In the genomic region with DNA sequence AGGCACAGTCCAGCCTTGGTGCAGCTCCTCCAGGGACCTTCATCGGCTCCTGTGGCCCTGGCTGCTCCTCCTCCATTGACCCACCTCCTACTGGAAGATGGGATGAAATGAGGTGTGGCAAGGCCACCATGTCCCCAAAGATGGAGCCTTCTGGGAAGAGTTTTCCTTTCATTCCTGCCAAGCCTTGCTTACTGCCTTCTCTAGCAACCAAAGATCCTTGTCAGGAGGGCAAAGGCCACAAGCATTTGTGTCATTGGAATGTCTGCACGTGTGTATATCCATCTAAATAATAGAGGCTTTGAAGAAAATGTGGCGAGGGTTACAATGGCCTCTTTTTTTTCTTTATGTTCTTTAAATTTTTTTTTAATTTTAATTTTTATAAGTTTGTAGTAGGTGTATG, we compare ENCODE assay signal across 25 cellular contexts.
DNase-seq lines count a peak whose midpoint lies in the region; ATAC-seq and TF ChIP-seq lines count a peak whose summit lies in the region.
"Had no signal": no experiment of that assay in that cellular context is flagged by ENCODE, and none has a peak within 500 bp of the region (broad histone marks: within the 10 kb centered on the region; RNA-seq: fewer than 3 reads in every experiment).

No MANE protein-coding gene starts in this region.

- peaks cover 28% of the 10 kb centered on the region for H3K4me1 ChIP-seq in ACC112 (ENCODE audit: control insufficient read depth, insufficient read depth, low read length, unreplicated experiment)
- no peaks in the 10 kb centered on the region for H3K4me1 ChIP-seq in breast epithelium
- no peaks in the 10 kb centered on the region for H3K4me1 ChIP-seq in HAP-1
- H3K4me1 ChIP-seq: esophagus muscularis mucosa, gastroesophageal sphincter, lower lobe of right lung had no signal

- H3K36me3 Mint-ChIP-seq in osteocyte (ENCODE audit: unreplicated experiment) = peaks cover 18% of the 10 kb centered on the region
- H3K36me3 Mint-ChIP-seq: activated naive CD8-positive, alpha-beta T cell had no signal

- in situ Hi-C loops in HAP-1 (cut with MboI; ENCODE audit: low sequenced_read_pairs) = no loop called here

- peak; percentile 67 for DNase-seq in M059J (ENCODE audit: low read depth)
- DNase-seq in breast epithelium (ENCODE audit: low spot score in 2 of 2) = peak in 1 of 2 donors; percentile 37
- no peak for DNase-seq in osteocyte (ENCODE audit: extremely low spot score, unreplicated experiment)
- no peak for DNase-seq in activated gamma-delta T cell (lab: John Stamatoyannopoulos, UW)
- no peak for DNase-seq in HAP-1 (ENCODE audit: low spot score in 2 of 2)
- DNase-seq in DMS153 treated with DMSO at 0.1 percent for 48 hours (lab: John Stamatoyannopoulos, UW; ENCODE audit: unreplicated experiment) = no peak
- DNase-seq: 8988T; activated CD4-positive, alpha-beta T cell treated with anti-CD3 and anti-CD28 coated beads, Interleukin-2, amount 10 ng/mL, durations not matched to agents 24 days and 14 days; effector memory CD8-positive, alpha-beta T cell; H9; Kasumi-1; lower lobe of right lung; NCI-H1048; NCI-H2029; stimulated activated CD4-positive, alpha-beta T cell treated with anti-CD3 and anti-CD28 coated beads, Interleukin-12 subunit alpha, Interleukin-12 subunit beta, amount 100 ng/mL, for 4 hours; stimulated activated CD4-positive, alpha-beta T cell treated with anti-CD3 and anti-CD28 coated beads, Interleukin-4, amount 100 ng/mL, for 4 hours; T-helper 17 cell had no signal

- no peaks in the 10 kb centered on the region for H3K79me2 ChIP-seq in ACC112 (ENCODE audit: control insufficient read depth, insufficient read depth, low read length, unreplicated experiment)

- no peak for TF ChIP-seq CTCF in breast epithelium (IDR thresholded peaks at IDR 0.05)
- TF ChIP-seq CTCF in osteocyte (IDR thresholded peaks at IDR 0.05) = no peak

- peak overlapping the region; percentile 98 for H3K27ac Mint-ChIP-seq in osteocyte (ENCODE audit: unreplicated experiment)
- H3K27ac Mint-ChIP-seq: activated CD4-positive, alpha-beta T cell treated with anti-CD3 and anti-CD28 coated beads, Interleukin-2, amount 10 ng/mL, durations not matched to agents 24 days and 14 days; activated naive CD8-positive, alpha-beta T cell; effector memory CD8-positive, alpha-beta T cell; H9; stimulated activated naive CD8-positive, alpha-beta T cell treated with anti-CD3 and anti-CD28 coated beads, Interleukin-15, Interleukin-2, amounts not matched to agents 100 ng/mL and 50 ng/mL, for 24 hours; T-helper 17 cell had no signal

- H3K27me3 ChIP-seq in ACC112 (ENCODE audit: insufficient read depth, low read length) (no peaks in the 10 kb centered on the region), breast epithelium (no peaks in the 10 kb centered on the region), HAP-1 (ENCODE audit: low read depth) (peaks cover 8% of the 10 kb centered on the region)
- H3K27me3 ChIP-seq: esophagus muscularis mucosa, gastroesophageal sphincter, neutrophil, tibial nerve had no signal

- no peak for ATAC-seq in GM18505 (IDR thresholded peaks at IDR 0.05; ENCODE audit: unreplicated experiment)
- ATAC-seq: effector memory CD8-positive, alpha-beta T cell; gastroesophageal sphincter; lower lobe of right lung; T-helper 17 cell had no signal

- H3K9me3 Mint-ChIP-seq in osteocyte (ENCODE audit: unreplicated experiment) = peaks cover 6% of the 10 kb centered on the region
- H3K9me3 Mint-ChIP-seq: activated CD4-positive, alpha-beta T cell treated with anti-CD3 and anti-CD28 coated beads, Interleukin-2, amount 10 ng/mL, durations not matched to agents 24 days and 14 days; stimulated activated naive CD8-positive, alpha-beta T cell treated with anti-CD3 and anti-CD28 coated beads, Interleukin-15, Interleukin-2, amounts not matched to agents 100 ng/mL and 50 ng/mL, for 24 hours had no signal

- H3K4me3 ChIP-seq in ACC112 (ENCODE audit: low read depth, low read length) = no peak overlapping the region
- no peak overlapping the region for H3K4me3 ChIP-seq in breast epithelium
- H3K4me3 ChIP-seq in HAP-1 = no peak overlapping the region
- H3K4me3 ChIP-seq: esophagus muscularis mucosa, gastroesophageal sphincter, lower lobe of right lung, tibial nerve had no signal

- intact Hi-C loops in breast epithelium (cut with DNase I; ENCODE audit: low total_unique reads) = no loop called here

- H3K27me3 Mint-ChIP-seq in osteocyte (ENCODE audit: unreplicated experiment) = no peaks in the 10 kb centered on the region

- TF ChIP-seq POLR2A in breast epithelium (IDR thresholded peaks at IDR 0.05) (no peak), GM18505 (IDR thresholded peaks at IDR 0.05; ENCODE audit: borderline replicate concordance, extremely low read depth, insufficient read depth, insufficient read length) (no peak)

- H3K27ac ChIP-seq in ACC112 (ENCODE audit: low read depth, low read length) (peak overlapping the region; percentile 89; the same call in 1 of the 2 replicates), breast epithelium (peak overlapping the region; percentile 60 to 92)
- H3K27ac ChIP-seq: esophagus muscularis mucosa, gastroesophageal sphincter, lower lobe of right lung, neutrophil had no signal

- no peak overlapping the region for H3K4me3 Mint-ChIP-seq in osteocyte (ENCODE audit: unreplicated experiment)
- H3K4me3 Mint-ChIP-seq: activated CD4-positive, alpha-beta T cell treated with anti-CD3 and anti-CD28 coated beads, Interleukin-2, amount 10 ng/mL, durations not matched to agents 24 days and 14 days; activated naive CD8-positive, alpha-beta T cell; effector memory CD8-positive, alpha-beta T cell; H9; stimulated activated naive CD8-positive, alpha-beta T cell treated with anti-CD3 and anti-CD28 coated beads, Interleukin-15, Interleukin-2, amounts not matched to agents 100 ng/mL and 50 ng/mL, for 24 hours; T-helper 17 cell had no signal

- no peak overlapping the region for H2AFZ ChIP-seq in ACC112 (ENCODE audit: low read length, unreplicated experiment)

- H3K36me3 ChIP-seq in ACC112 (ENCODE audit: insufficient read depth, low read length) = peaks cover 13% of the 10 kb centered on the region
- H3K36me3 ChIP-seq in breast epithelium = no peaks in the 10 kb centered on the region
- H3K36me3 ChIP-seq in HAP-1 (replicated peaks) = no peaks in the 10 kb centered on the region
- H3K36me3 ChIP-seq: esophagus muscularis mucosa, lower lobe of right lung, neutrophil had no signal

- H3K4me1 Mint-ChIP-seq in osteocyte (ENCODE audit: unreplicated experiment) = peaks cover 69% of the 10 kb centered on the region
- H3K4me1 Mint-ChIP-seq: activated CD4-positive, alpha-beta T cell treated with anti-CD3 and anti-CD28 coated beads, Interleukin-2, amount 10 ng/mL, durations not matched to agents 24 days and 14 days; T-helper 17 cell had no signal

- H3K9me3 ChIP-seq in breast epithelium (no peaks in the 10 kb centered on the region), HAP-1 (no peaks in the 10 kb centered on the region)
- H3K9me3 ChIP-seq: neutrophil had no signal
